Comparison of ENCODE assay signal across 21 cellular contexts in the genomic region with DNA sequence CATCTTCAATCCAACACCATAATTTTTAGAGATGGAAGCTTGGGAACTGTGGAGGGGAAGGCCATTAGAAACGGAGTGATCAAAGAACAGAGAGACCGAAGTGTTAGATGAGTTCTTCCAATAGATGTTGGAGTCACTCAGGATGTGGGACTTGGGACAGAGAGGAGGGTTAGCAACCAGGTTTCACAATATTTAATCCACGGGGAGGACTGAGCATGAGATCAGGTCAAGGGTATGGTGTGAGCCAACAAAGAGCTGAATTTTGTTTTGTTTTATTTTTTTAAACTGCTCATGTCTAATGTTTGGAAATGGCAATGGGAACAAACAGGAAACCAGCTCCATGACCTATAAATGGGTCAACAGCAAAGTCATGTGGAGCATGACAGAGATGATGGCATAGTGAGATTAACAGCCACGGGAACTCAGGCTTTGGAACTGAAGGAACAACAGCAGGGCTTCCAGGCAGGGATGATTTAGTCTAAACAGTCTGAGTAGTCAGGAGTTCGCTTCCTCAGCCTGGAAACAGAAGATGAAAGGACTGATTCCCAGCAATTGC. TPM values are rescaled to one million over a fixed set of nuclear protein-coding genes. Genes with fewer than 3 reads are reported as not detected.
A peak's percentile ranks its signal among the peaks of the same experiment; 100 is the strongest.
DNase-seq lines count a peak whose midpoint lies in the region; ATAC-seq and TF ChIP-seq lines count a peak whose summit lies in the region.
"Had no signal": no experiment of that assay in that cellular context is flagged by ENCODE, and none has a peak within 500 bp of the region (broad histone marks: within the 10 kb centered on the region; RNA-seq: fewer than 3 reads in every experiment).

No MANE protein-coding gene starts in this region.

- H3K27ac Mint-ChIP-seq in nephron progenitor cell, result peak overlapping the region; percentile 68
- H3K27ac Mint-ChIP-seq: CD4-positive, alpha-beta T cell; H9; IgD-negative memory B cell had no signal

- no peak for TF ChIP-seq CTCF in left ventricle myocardium inferior (IDR thresholded peaks at IDR 0.05; ENCODE audit: borderline replicate concordance)
- no peak for TF ChIP-seq CTCF in cardiac fibroblast (IDR thresholded peaks at IDR 0.05; ENCODE audit: low read depth, low read length)
- no peak for TF ChIP-seq CTCF in nephron progenitor cell (IDR thresholded peaks at IDR 0.05)
- no peak for TF ChIP-seq CTCF in RWPE1 (conservative IDR thresholded peaks at IDR 0.05; ENCODE audit: low read depth)

- H3K4me3 ChIP-seq in left ventricle myocardium inferior (no peak overlapping the region), cardiac fibroblast (replicated peaks in 1 of 2; ENCODE audit: low read depth in 2 of 2, low read length in 2 of 2) (no peak overlapping the region)

- DNase-seq in Right ventricle myocardium inferior (ENCODE audit: missing footprints) (no peak), left ventricle myocardium inferior (no peak), cardiac fibroblast (ENCODE audit: low read depth in 2 of 2) (peak; percentile 22 to 36), nephron progenitor cell (no peak), SIG-M5 (lab: John Stamatoyannopoulos, UW) (no peak), UCSD-AML1 (lab: John Stamatoyannopoulos, UW; ENCODE audit: unreplicated experiment) (no peak), RWPE1 (ENCODE audit: low spot score) (no peak)
- DNase-seq: BE2C; Caco-2; CD4-positive, alpha-beta T cell; GF-D8; H9; Karpas-422; MM.1S; NCI-H1092 treated with DMSO at 0.1 percent for 48 hours; NCI-H2081; NCI-H2171 treated with DMSO at 0.1 percent for 48 hours; NCI-H446; NCI-H526 treated with DMSO at 0.1 percent for 48 hours; SHP77 treated with DMSO at 0.1 percent for 48 hours had no signal

- ATAC-seq in Right ventricle myocardium inferior, result peak; percentile 83

- H3K9me3 Mint-ChIP-seq in nephron progenitor cell, result no peaks in the 10 kb centered on the region
- H3K9me3 Mint-ChIP-seq: CD4-positive, alpha-beta T cell; H9 had no signal

- H3K36me3 ChIP-seq in left ventricle myocardium inferior, result no peaks in the 10 kb centered on the region
- H3K36me3 ChIP-seq: BE2C had no signal

- H3K9me3 ChIP-seq in left ventricle myocardium inferior (replicated peaks), result no peaks in the 10 kb centered on the region
- H3K9me3 ChIP-seq: BE2C, Caco-2 had no signal

- POLR2A ChIA-PET in RWPE1 (lab: Yijun Ruan, JAX; ENCODE audit: low non-redundant PET), result no interaction called here

- H3K4me3 Mint-ChIP-seq in nephron progenitor cell, result no peak overlapping the region
- H3K4me3 Mint-ChIP-seq: CD4-positive, alpha-beta T cell; H9; IgD-negative memory B cell had no signal

- H3K27ac ChIP-seq in left ventricle myocardium inferior (replicated peaks), result no peak overlapping the region
- H3K27ac ChIP-seq in RWPE1, result no peak overlapping the region

- H3K4me1 ChIP-seq in left ventricle myocardium inferior, result no peaks in the 10 kb centered on the region
- H3K4me1 ChIP-seq: BE2C, Caco-2 had no signal

- H3K4me1 Mint-ChIP-seq in nephron progenitor cell, result peaks cover 5% of the 10 kb centered on the region
- H3K4me1 Mint-ChIP-seq: H9 had no signal

- H3K27me3 ChIP-seq in left ventricle myocardium inferior (ENCODE audit: low read depth), result no peaks in the 10 kb centered on the region
- H3K27me3 ChIP-seq: BE2C had no signal

- no peaks in the 10 kb centered on the region for H3K36me3 Mint-ChIP-seq in nephron progenitor cell (ENCODE audit: low read depth)

- H3K27me3 Mint-ChIP-seq in nephron progenitor cell (ENCODE audit: low read depth, poor library complexity), result peaks cover 13% of the 10 kb centered on the region
- H3K27me3 Mint-ChIP-seq: CD4-positive, alpha-beta T cell had no signal

- intact Hi-C loops in Right ventricle myocardium inferior (cut with DNase I) (no loop called here), left ventricle myocardium inferior (cut with micrococcal nuclease) (no loop called here)

- CTCF ChIA-PET in RWPE1 (lab: Yijun Ruan, JAX), result no interaction called here

RNA-seq across cellular contexts. Expression of gene AMPH, which starts 38.9 kb away (rescaled TPM):
- total RNA-seq in Right ventricle myocardium inferior (2.4 TPM), left ventricle myocardium inferior (2.6 TPM)
- total RNA-seq: Caco-2; CD4-positive, alpha-beta T cell had no signal

Comparison
In these comparisons a context has a peak if more than half of its experiments do, and no peak if none do; other contexts are left out.
1. DNase-seq: peak in cardiac fibroblast (2 of 2); none in Right ventricle myocardium inferior (single experiment), left ventricle myocardium inferior (single experiment), nephron progenitor cell (single experiment), SIG-M5 (single experiment), UCSD-AML1 (single experiment) and RWPE1 (single experiment).